3 cellular contexts compared by ENCODE assay signal in genomic region chr21:34790834-34791233, GRCh38.
TF ChIP-seq lines count a peak whose summit lies in the region.

No MANE protein-coding gene starts in this region.

TF ChIP-seq in SK-N-SH, 30 proteins besides CTCF, POLR2A, EP300 and RAD21:
- TF ChIP-seq SIN3A (IDR thresholded peaks at IDR 0.05; ENCODE audit: borderline replicate concordance, low read depth, low read length) (no peak), FOSL2 (IDR thresholded peaks at IDR 0.05; ENCODE audit: borderline replicate concordance, low read depth) (no peak), SMC3 (IDR thresholded peaks at IDR 0.05; ENCODE audit: low read depth, low read length) (no peak), CHD2 (IDR thresholded peaks at IDR 0.05; ENCODE audit: low read length, partially characterized antibody) (no peak)
TF ChIP-seq in SK-N-SH: peak in this region for 0.

TF ChIP-seq in SK-N-SH treated with all-trans-retinoic acid at 6 μM for 48 hours, 23 proteins besides CTCF, POLR2A, EP300 and RAD21:
- no peak for TF ChIP-seq ZNF8 (CRISPR knock-in tag; IDR thresholded peaks at IDR 0.05)
- no peak for TF ChIP-seq ISL1 (CRISPR knock-in tag; IDR thresholded peaks at IDR 0.05)
- no peak for TF ChIP-seq CSRNP3 (CRISPR knock-in tag; IDR thresholded peaks at IDR 0.05)
- no peak for TF ChIP-seq TSHZ2 (CRISPR knock-in tag; IDR thresholded peaks at IDR 0.05)
- no peak for TF ChIP-seq PPARA (CRISPR knock-in tag; IDR thresholded peaks at IDR 0.05; ENCODE audit: borderline replicate concordance)
- TF ChIP-seq SNAI2 (CRISPR knock-in tag; IDR thresholded peaks at IDR 0.05): no peak
- no peak for TF ChIP-seq OSR1 (CRISPR knock-in tag; IDR thresholded peaks at IDR 0.05)
- no peak for TF ChIP-seq GLIS3 (CRISPR knock-in tag; IDR thresholded peaks at IDR 0.05)
- TF ChIP-seq CREB5 (CRISPR knock-in tag; IDR thresholded peaks at IDR 0.05; ENCODE audit: low read depth): no peak
- no peak for TF ChIP-seq ZC3H10 (CRISPR knock-in tag; IDR thresholded peaks at IDR 0.05)
- no peak for TF ChIP-seq CSDC2 (CRISPR knock-in tag; IDR thresholded peaks at IDR 0.05)
- TF ChIP-seq ESRRG (CRISPR knock-in tag; IDR thresholded peaks at IDR 0.05): no peak
- TF ChIP-seq POU6F1 (CRISPR knock-in tag; IDR thresholded peaks at IDR 0.05; ENCODE audit: borderline replicate concordance, low read depth): no peak

TF ChIP-seq in IMR-90, 13 proteins besides CTCF, POLR2A, EP300 and RAD21:
- TF ChIP-seq ELK1 (IDR thresholded peaks at IDR 0.05; ENCODE audit: borderline replicate concordance, low read depth, low read length) (no peak), RFX5 (IDR thresholded peaks at IDR 0.05; ENCODE audit: low read depth, low read length) (no peak), BHLHE40 (IDR thresholded peaks at IDR 0.05; ENCODE audit: low read depth, low read length) (no peak), FOS (IDR thresholded peaks at IDR 0.05; ENCODE audit: low read depth, low read length) (no peak), USF2 (IDR thresholded peaks at IDR 0.05; ENCODE audit: low read depth, low read length) (no peak), MXI1 (IDR thresholded peaks at IDR 0.05; ENCODE audit: borderline replicate concordance, low read depth, low read length) (no peak)
